ENCODE assay signal across 17 cellular contexts in the genomic region with DNA sequence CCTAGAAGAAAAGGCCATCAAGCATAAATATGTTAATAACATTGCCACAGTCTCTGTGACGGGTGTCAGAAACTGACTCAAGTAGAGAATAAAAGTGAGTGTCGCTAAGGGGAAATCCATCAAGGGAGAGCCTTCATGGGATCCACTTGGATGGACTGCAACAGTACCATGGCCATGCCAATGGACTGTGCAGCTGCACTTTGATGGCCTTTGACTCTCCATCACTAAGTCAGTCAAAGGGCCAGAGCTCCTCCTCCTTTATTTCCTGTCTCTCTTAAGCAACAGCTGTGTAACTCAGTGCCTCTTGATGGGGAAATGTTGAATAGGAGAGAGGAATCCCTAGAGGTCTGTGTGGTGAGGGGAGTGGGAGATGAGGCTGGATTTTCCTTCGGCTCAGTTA.
DNase-seq lines count a peak whose midpoint lies in the region; ATAC-seq and FAIRE-seq lines count a peak whose summit lies in the region.
"Had no signal": no experiment of that assay in that cellular context is flagged by ENCODE, and none has a peak within 500 bp of the region (broad histone marks: within the 10 kb centered on the region; RNA-seq: fewer than 3 reads in every experiment).

No MANE protein-coding gene starts in this region.

- peaks cover 5 to 6% of the 10 kb centered on the region in 2 donors for H3K27me3 Mint-ChIP-seq in stimulated activated naive B cell treated with anti-CD40 and anti-IgM and Interleukin-4, amounts not matched to agents 10 μg/mL and 1 μg/mL and 100 μg/mL, for 72 hours
- H3K27me3 Mint-ChIP-seq in activated CD4-positive, alpha-beta T cell treated with anti-CD3 and anti-CD28 coated beads for 36 hours, result peaks cover 2% of the 10 kb centered on the region

- peak; percentile 79 for FAIRE-seq in HTR-8/SVneo (lab: Jason Lieb, UNC)
- FAIRE-seq: HepG2 had no signal

- intact Hi-C loops in activated CD4-positive, alpha-beta T cell treated with anti-CD3 and anti-CD28 coated beads for 36 hours (cut with DNase I, micrococcal nuclease), result no loop called here

- H3K4me3 Mint-ChIP-seq in stimulated activated naive B cell treated with anti-CD40 and anti-IgM and Interleukin-4, amounts not matched to agents 10 μg/mL and 1 μg/mL and 100 μg/mL, for 72 hours, result peak overlapping the region; percentile 42 to 55
- H3K4me3 Mint-ChIP-seq in activated CD4-positive, alpha-beta T cell treated with anti-CD3 and anti-CD28 coated beads for 36 hours, result no peak overlapping the region
- H3K4me3 Mint-ChIP-seq: endodermal cell had no signal

- no peak for DNase-seq in HTR-8/SVneo (ENCODE audit: insufficient read length, low spot score)
- peak; percentile 62 for DNase-seq in stimulated activated naive B cell treated with anti-CD40 and anti-IgM and Interleukin-4, amounts not matched to agents 10 μg/mL and 1 μg/mL and 100 μg/mL, for 72 hours
- no peak for DNase-seq in stimulated activated CD4-positive, alpha-beta T cell treated with anti-CD3 and anti-CD28 coated beads, Interleukin-4, amount 100 ng/mL, for 24 hours
- DNase-seq in NK-92 treated with Interleukin-12 subunit alpha and Interleukin-12 subunit beta, amount 100 ng/mL, for 24 hours (lab: John Stamatoyannopoulos, UW), result no peak
- no peak for DNase-seq in activated CD4-positive, alpha-beta T cell treated with anti-CD3 and anti-CD28 coated beads for 36 hours
- DNase-seq: activated CD4-positive, CD25-positive, alpha-beta regulatory T cell treated with anti-CD3 and anti-CD28 coated beads, Interleukin-2, amount 50 U/mL, for 72 hours; activated effector memory CD4-positive, alpha-beta T cell treated with anti-CD3 and anti-CD28 coated beads, Interleukin-2, amount 50 U/mL, for 16 hours; endodermal cell; hypothalamus; NCI-H2029; NCI-H524; occipital lobe; OCI-M1 had no signal

- H3K9me3 Mint-ChIP-seq in stimulated activated naive B cell treated with anti-CD40 and anti-IgM and Interleukin-4, amounts not matched to agents 10 μg/mL and 1 μg/mL and 100 μg/mL, for 72 hours, result peaks cover 0 to 2% of the 10 kb centered on the region in 2 donors
- H3K9me3 Mint-ChIP-seq in activated CD4-positive, alpha-beta T cell treated with anti-CD3 and anti-CD28 coated beads for 36 hours (ENCODE audit: low read depth), result no peaks in the 10 kb centered on the region
- H3K9me3 Mint-ChIP-seq: endodermal cell had no signal

- H3K4me1 Mint-ChIP-seq in stimulated activated naive B cell treated with anti-CD40 and anti-IgM and Interleukin-4, amounts not matched to agents 10 μg/mL and 1 μg/mL and 100 μg/mL, for 72 hours, result peaks cover 26 to 36% of the 10 kb centered on the region in 2 donors
- no peaks in the 10 kb centered on the region for H3K4me1 Mint-ChIP-seq in activated CD4-positive, alpha-beta T cell treated with anti-CD3 and anti-CD28 coated beads for 36 hours

- POLR2A ChIA-PET in activated CD4-positive, alpha-beta T cell treated with anti-CD3 and anti-CD28 coated beads for 36 hours (lab: Charles Lee), result no interaction called here

- H3K36me3 Mint-ChIP-seq in stimulated activated naive B cell treated with anti-CD40 and anti-IgM and Interleukin-4, amounts not matched to agents 10 μg/mL and 1 μg/mL and 100 μg/mL, for 72 hours, result peaks cover 3 to 6% of the 10 kb centered on the region in 2 donors
- H3K36me3 Mint-ChIP-seq in activated CD4-positive, alpha-beta T cell treated with anti-CD3 and anti-CD28 coated beads for 36 hours (ENCODE audit: low read depth), result no peaks in the 10 kb centered on the region

- H3K27ac Mint-ChIP-seq in stimulated activated naive B cell treated with anti-CD40 and anti-IgM and Interleukin-4, amounts not matched to agents 10 μg/mL and 1 μg/mL and 100 μg/mL, for 72 hours, result peak overlapping the region; percentile 91
- no peak overlapping the region for H3K27ac Mint-ChIP-seq in activated CD4-positive, alpha-beta T cell treated with anti-CD3 and anti-CD28 coated beads for 36 hours
- H3K27ac Mint-ChIP-seq: endodermal cell had no signal

- CTCF ChIA-PET in activated CD4-positive, alpha-beta T cell treated with anti-CD3 and anti-CD28 coated beads for 36 hours (lab: Charles Lee), result no interaction called here

- peak; percentile 39 for ATAC-seq in GM18861 (IDR thresholded peaks at IDR 0.05; ENCODE audit: unreplicated experiment)
- peak; percentile 41 for ATAC-seq in HG02588 (IDR thresholded peaks at IDR 0.05; ENCODE audit: unreplicated experiment)
- ATAC-seq in stimulated activated naive B cell treated with anti-CD40 and anti-IgM and Interleukin-4, amounts not matched to agents 10 μg/mL and 1 μg/mL and 100 μg/mL, for 72 hours (replicated peaks), result peak; percentile 86 to 88
- ATAC-seq in activated CD4-positive, alpha-beta T cell treated with anti-CD3 and anti-CD28 coated beads for 36 hours, result no peak
- ATAC-seq: HepG2, sciatic nerve had no signal
